In genomic region chr18:25992566-25992965, GRCh38 we compare ENCODE assay signal across 28 cellular contexts.
"Had no signal": no experiment of that assay in that cellular context is flagged by ENCODE, and none has a peak within 500 bp of the region (broad histone marks: within the 10 kb centered on the region; RNA-seq: fewer than 3 reads in every experiment).

No MANE protein-coding gene starts in this region.

- FAIRE-seq: small intestine, urothelium cell line had no signal

- H3K9me3 ChIP-seq: ovary, psoas muscle, right lobe of liver, sigmoid colon, stomach, thoracic aorta, thyroid gland, tibial nerve, upper lobe of left lung, vagina had no signal

- H3K36me3 ChIP-seq: neural progenitor cell, ovary, right lobe of liver, sigmoid colon, stomach, thoracic aorta, thyroid gland, tibial nerve, upper lobe of left lung, vagina had no signal

- H3K9me3 Mint-ChIP-seq: nephron; neural progenitor cell; stimulated activated effector memory CD8-positive, alpha-beta T cell treated with anti-CD3 and anti-CD28 coated beads, Interleukin-12 subunit alpha, Interleukin-12 subunit beta, amount 100 ng/mL, for 72 hours; stimulated activated naive B cell treated with anti-CD40 and anti-IgM and Interleukin-4, amounts not matched to agents 10 μg/mL and 1 μg/mL and 100 μg/mL, for 72 hours; stimulated activated naive CD8-positive, alpha-beta T cell treated with anti-CD3 and anti-CD28 coated beads, Interleukin-15, Interleukin-2, amounts not matched to agents 100 ng/mL and 50 ng/mL, for 24 hours had no signal

- H3K27ac Mint-ChIP-seq: nephron; neural progenitor cell; progenitor cell of endocrine pancreas; stimulated activated effector memory CD8-positive, alpha-beta T cell treated with anti-CD3 and anti-CD28 coated beads, Interleukin-12 subunit alpha, Interleukin-12 subunit beta, amount 100 ng/mL, for 72 hours; stimulated activated naive B cell treated with anti-CD40 and anti-IgM and Interleukin-4, amounts not matched to agents 10 μg/mL and 1 μg/mL and 100 μg/mL, for 72 hours; stimulated activated naive CD8-positive, alpha-beta T cell treated with anti-CD3 and anti-CD28 coated beads, Interleukin-15, Interleukin-2, amounts not matched to agents 100 ng/mL and 50 ng/mL, for 24 hours had no signal

- H2AFZ ChIP-seq: neural progenitor cell, parathyroid adenoma had no signal

- H3K27me3 ChIP-seq: neural progenitor cell, ovary, right lobe of liver, sigmoid colon, stomach, thyroid gland, tibial nerve, upper lobe of left lung, vagina had no signal

- ATAC-seq: psoas muscle; right cardiac atrium; right lobe of liver; stimulated activated effector memory CD8-positive, alpha-beta T cell treated with anti-CD3 and anti-CD28 coated beads, Interleukin-12 subunit alpha, Interleukin-12 subunit beta, amount 100 ng/mL, for 72 hours; stimulated activated naive B cell treated with anti-CD40 and anti-IgM and Interleukin-4, amounts not matched to agents 10 μg/mL and 1 μg/mL and 100 μg/mL, for 72 hours had no signal

- H3K79me2 ChIP-seq: parathyroid adenoma had no signal

- H3K4me3 ChIP-seq: neural progenitor cell, ovary, psoas muscle, right lobe of liver, sigmoid colon, stomach, thoracic aorta, thyroid gland, tibial nerve, upper lobe of left lung, vagina had no signal

- H3K27ac ChIP-seq: neural progenitor cell, ovary, parathyroid adenoma, psoas muscle, right lobe of liver, sigmoid colon, stomach, thoracic aorta, thyroid gland, tibial nerve, upper lobe of left lung, vagina had no signal

- H3K36me3 Mint-ChIP-seq: neural progenitor cell; stimulated activated effector memory CD8-positive, alpha-beta T cell treated with anti-CD3 and anti-CD28 coated beads, Interleukin-12 subunit alpha, Interleukin-12 subunit beta, amount 100 ng/mL, for 72 hours; stimulated activated naive B cell treated with anti-CD40 and anti-IgM and Interleukin-4, amounts not matched to agents 10 μg/mL and 1 μg/mL and 100 μg/mL, for 72 hours had no signal

- H3K4me3 Mint-ChIP-seq: nephron; neural progenitor cell; stimulated activated effector memory CD8-positive, alpha-beta T cell treated with anti-CD3 and anti-CD28 coated beads, Interleukin-12 subunit alpha, Interleukin-12 subunit beta, amount 100 ng/mL, for 72 hours; stimulated activated naive B cell treated with anti-CD40 and anti-IgM and Interleukin-4, amounts not matched to agents 10 μg/mL and 1 μg/mL and 100 μg/mL, for 72 hours; stimulated activated naive CD8-positive, alpha-beta T cell treated with anti-CD3 and anti-CD28 coated beads, Interleukin-15, Interleukin-2, amounts not matched to agents 100 ng/mL and 50 ng/mL, for 24 hours had no signal

- H3K27me3 Mint-ChIP-seq: progenitor cell of endocrine pancreas; stimulated activated naive B cell treated with anti-CD40 and anti-IgM and Interleukin-4, amounts not matched to agents 10 μg/mL and 1 μg/mL and 100 μg/mL, for 72 hours; stimulated activated naive CD8-positive, alpha-beta T cell treated with anti-CD3 and anti-CD28 coated beads, Interleukin-15, Interleukin-2, amounts not matched to agents 100 ng/mL and 50 ng/mL, for 24 hours had no signal

- H3K9ac ChIP-seq: neural progenitor cell, parathyroid adenoma had no signal

- H3K4me2 ChIP-seq: neural progenitor cell had no signal

- DNase-seq: occipital lobe; ovary; posterior cingulate gyrus; psoas muscle; right cardiac atrium; right lobe of liver; sigmoid colon; small intestine; stimulated activated CD4-positive, alpha-beta T cell treated with anti-CD3 and anti-CD28 coated beads, Interleukin-15, amount 100 ng/mL, for 24 hours; stimulated activated CD4-positive, alpha-beta T cell treated with anti-CD3 and anti-CD28 coated beads, Interleukin-2, amount 100 ng/mL, for 24 hours; stimulated activated CD4-positive, alpha-beta T cell treated with anti-CD3 and anti-CD28 coated beads, Interleukin-2, amount 100 ng/mL, for 48 hours; stimulated activated CD4-positive, alpha-beta T cell treated with anti-CD3 and anti-CD28 coated beads, Interleukin-4, amount 100 ng/mL, for 24 hours; stimulated activated naive B cell treated with anti-CD40 and anti-IgM and Interleukin-4, amounts not matched to agents 10 μg/mL and 1 μg/mL and 100 μg/mL, for 72 hours; stimulated activated naive CD4-positive, alpha-beta T cell treated with Interleukin-2 at 50 U/mL for 16 hours; stomach; thyroid gland; trophoblast cell; upper lobe of left lung had no signal

- H3K4me1 ChIP-seq: parathyroid adenoma, psoas muscle, right lobe of liver, sigmoid colon, stomach, thyroid gland, tibial nerve, upper lobe of left lung, vagina had no signal

- H3K4me1 Mint-ChIP-seq: stimulated activated effector memory CD8-positive, alpha-beta T cell treated with anti-CD3 and anti-CD28 coated beads, Interleukin-12 subunit alpha, Interleukin-12 subunit beta, amount 100 ng/mL, for 72 hours; stimulated activated naive B cell treated with anti-CD40 and anti-IgM and Interleukin-4, amounts not matched to agents 10 μg/mL and 1 μg/mL and 100 μg/mL, for 72 hours had no signal
